In the genomic region with DNA sequence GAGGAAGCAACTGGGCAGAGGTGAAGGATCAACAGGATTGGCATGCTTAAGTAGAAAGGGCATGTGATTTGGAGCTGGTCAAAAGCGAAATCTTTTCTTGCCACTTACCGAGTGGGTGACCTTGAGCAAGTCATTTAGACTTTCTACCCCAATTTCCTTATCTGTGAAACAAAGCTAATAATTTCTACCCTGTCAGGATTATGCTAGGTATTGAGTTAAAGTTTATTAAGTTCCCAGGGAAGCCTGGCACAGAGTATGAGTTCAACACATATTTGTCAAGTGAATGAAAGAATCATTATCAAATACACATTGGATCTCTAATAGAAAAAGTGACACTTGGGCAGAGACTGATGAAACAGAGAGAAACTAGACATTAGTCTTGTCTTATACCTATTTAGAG, we compare ENCODE assay signal across 22 cellular contexts.
DNase-seq lines count a peak whose midpoint lies in the region; FAIRE-seq and TF ChIP-seq lines count a peak whose summit lies in the region.
"Had no signal": no experiment of that assay in that cellular context is flagged by ENCODE, and none has a peak within 500 bp of the region (broad histone marks: within the 10 kb centered on the region; RNA-seq: fewer than 3 reads in every experiment).

No MANE protein-coding gene starts in this region.

- no peak overlapping the region for H3K4me3 ChIP-seq in cardiac muscle cell
- H3K4me3 ChIP-seq in left ventricle myocardium inferior, result no peak overlapping the region
- H3K4me3 ChIP-seq in small intestine (ENCODE audit: low read depth in 1 of 2, low read length in 2 of 2), result no peak overlapping the region
- H3K4me3 ChIP-seq: BLaER1 treated with 17β-estradiol and CSF1 and Interleukin-3, amounts not matched to agents 10 nM and 100 nM; GM12878; GM23248 had no signal

- TF ChIP-seq CTCF in cardiac muscle cell (IDR thresholded peaks at IDR 0.05; ENCODE audit: low read depth, low read length) (no peak), left ventricle myocardium inferior (IDR thresholded peaks at IDR 0.05; ENCODE audit: borderline replicate concordance) (no peak)

- H3K4me1 ChIP-seq in cardiac muscle cell (ENCODE audit: low read depth) (peaks cover 15% of the 10 kb centered on the region), left ventricle myocardium inferior (peaks cover 24% of the 10 kb centered on the region), small intestine (ENCODE audit: control insufficient read depth in 2 of 2, insufficient read depth in 1 of 2, low read depth in 1 of 2, low read length in 1 of 2) (no peaks in the 10 kb centered on the region)
- H3K4me1 ChIP-seq: BLaER1 treated with 17β-estradiol and CSF1 and Interleukin-3, amounts not matched to agents 10 nM and 100 nM had no signal

- WGBS in small intestine, 3 donors, result 30 to 58% (median 44%) methylated on average over 2 of the region's 2 CpGs

- H3K9me3 ChIP-seq in cardiac muscle cell (ENCODE audit: low read depth) (no peaks in the 10 kb centered on the region), left ventricle myocardium inferior (replicated peaks) (no peaks in the 10 kb centered on the region), small intestine (ENCODE audit: control insufficient read depth, low read depth) (no peaks in the 10 kb centered on the region)

- DNase-seq in cardiac muscle cell (ENCODE audit: low read depth in 1 of 2, low spot score in 1 of 2) (no peak), left ventricle myocardium inferior (no peak), epithelial cell of prostate (ENCODE audit: low read depth, low spot score) (no peak), small intestine (peak; percentile 5), head of caudate nucleus (no peak), NCI-H524 (lab: John Stamatoyannopoulos, UW) (no peak)
- DNase-seq: CD4-positive, alpha-beta T cell; CD8-positive, alpha-beta memory T cell; DMS 273 treated with DMSO at 0.1 percent for 48 hours; DMS79; EL; GDM1; GM23248; H7; HCEC 1CT had no signal

- H3K27ac ChIP-seq in cardiac muscle cell (peak overlapping the region; percentile 53), left ventricle myocardium inferior (replicated peaks) (no peak overlapping the region), epithelial cell of prostate (peak overlapping the region; percentile 16), small intestine (ENCODE audit: low read depth in 1 of 2, low read length in 1 of 2) (no peak overlapping the region)
- H3K27ac ChIP-seq: 22Rv1; BLaER1 treated with 17β-estradiol and CSF1 and Interleukin-3, amounts not matched to agents 10 nM and 100 nM; GM23248 had no signal

- no peak for FAIRE-seq in small intestine (lab: Jason Lieb, UNC)
- FAIRE-seq: A204.1, D721Med, GM12878, GM19239, H1 had no signal

- intact Hi-C loops in left ventricle myocardium inferior (cut with micrococcal nuclease), result no loop called here
- intact Hi-C loops in head of caudate nucleus (cut with DNase I), result no loop called here

- H3K36me3 ChIP-seq in cardiac muscle cell (no peaks in the 10 kb centered on the region), left ventricle myocardium inferior (no peaks in the 10 kb centered on the region), small intestine (ENCODE audit: control insufficient read depth in 2 of 2, insufficient read depth in 2 of 2, low read length in 2 of 2) (no peaks in the 10 kb centered on the region)

- H3K27me3 ChIP-seq in cardiac muscle cell, result no peaks in the 10 kb centered on the region
- no peaks in the 10 kb centered on the region for H3K27me3 ChIP-seq in left ventricle myocardium inferior (ENCODE audit: low read depth)
- H3K27me3 ChIP-seq in small intestine (ENCODE audit: control insufficient read depth in 2 of 2, insufficient read depth in 2 of 2, low read length in 2 of 2), result no peaks in the 10 kb centered on the region
- H3K27me3 ChIP-seq: BLaER1 treated with 17β-estradiol and CSF1 and Interleukin-3, amounts not matched to agents 10 nM and 100 nM had no signal

Comparison
In these comparisons a context has a peak if more than half of its experiments do, and no peak if none do; other contexts are left out.
1. H3K27ac ChIP-seq: peak in cardiac muscle cell (single experiment) and epithelial cell of prostate (single experiment); none in left ventricle myocardium inferior (single experiment) and small intestine (0 of 2).